Comparison of ENCODE assay signal across 20 cellular contexts in genomic region chr13:49055021-49055420, GRCh38.
"Had no signal": no experiment of that assay in that cellular context is flagged by ENCODE, and none has a peak within 500 bp of the region (broad histone marks: within the 10 kb centered on the region; RNA-seq: fewer than 3 reads in every experiment).

No MANE protein-coding gene starts in this region.

- H3K4me1 ChIP-seq: esophagus muscularis mucosa, left lung, lower lobe of right lung had no signal

- H3K36me3 ChIP-seq: esophagus muscularis mucosa, gastroesophageal sphincter, heart left ventricle, lower lobe of right lung had no signal

- DNase-seq: dermis blood vessel endothelial cell; dorsolateral prefrontal cortex; effector CD4-positive, alpha-beta T cell; effector memory CD4-positive, alpha-beta T cell; foreskin keratinocyte; heart left ventricle; hypothalamus; immature natural killer cell; left cardiac atrium; left lung; left ventricle myocardium superior; lower lobe of right lung; mesenchymal stem cell; mucosa of descending colon; naive B cell had no signal

- H3K4me3 ChIP-seq: coronary artery, dorsolateral prefrontal cortex, esophagus muscularis mucosa, gastroesophageal sphincter, heart left ventricle, hepatocyte, left lung, lower lobe of right lung, mucosa of descending colon had no signal

- H3K4me3 Mint-ChIP-seq: immature natural killer cell, mesothelial cell of epicardium, naive B cell had no signal

- H3K27me3 Mint-ChIP-seq: naive B cell had no signal

- H3K27ac ChIP-seq: coronary artery, dorsolateral prefrontal cortex, esophagus muscularis mucosa, foreskin keratinocyte, gastroesophageal sphincter, heart left ventricle, hepatocyte, left lung, lower lobe of right lung had no signal

- H3K9me3 ChIP-seq: esophagus muscularis mucosa, gastroesophageal sphincter, left lung, lower lobe of right lung, mucosa of descending colon had no signal

- ATAC-seq: foreskin keratinocyte, gastroesophageal sphincter, left cardiac atrium, left ventricle myocardium superior, mucosa of descending colon had no signal

- H3K9me3 Mint-ChIP-seq: immature natural killer cell had no signal

- H3K27ac Mint-ChIP-seq: immature natural killer cell, mesothelial cell of epicardium had no signal

- H3K27me3 ChIP-seq: dorsolateral prefrontal cortex, esophagus muscularis mucosa, foreskin keratinocyte, gastroesophageal sphincter, heart left ventricle, hepatocyte, left lung had no signal
